ENCODE assay signal across 1 cellular context in the genomic region with DNA sequence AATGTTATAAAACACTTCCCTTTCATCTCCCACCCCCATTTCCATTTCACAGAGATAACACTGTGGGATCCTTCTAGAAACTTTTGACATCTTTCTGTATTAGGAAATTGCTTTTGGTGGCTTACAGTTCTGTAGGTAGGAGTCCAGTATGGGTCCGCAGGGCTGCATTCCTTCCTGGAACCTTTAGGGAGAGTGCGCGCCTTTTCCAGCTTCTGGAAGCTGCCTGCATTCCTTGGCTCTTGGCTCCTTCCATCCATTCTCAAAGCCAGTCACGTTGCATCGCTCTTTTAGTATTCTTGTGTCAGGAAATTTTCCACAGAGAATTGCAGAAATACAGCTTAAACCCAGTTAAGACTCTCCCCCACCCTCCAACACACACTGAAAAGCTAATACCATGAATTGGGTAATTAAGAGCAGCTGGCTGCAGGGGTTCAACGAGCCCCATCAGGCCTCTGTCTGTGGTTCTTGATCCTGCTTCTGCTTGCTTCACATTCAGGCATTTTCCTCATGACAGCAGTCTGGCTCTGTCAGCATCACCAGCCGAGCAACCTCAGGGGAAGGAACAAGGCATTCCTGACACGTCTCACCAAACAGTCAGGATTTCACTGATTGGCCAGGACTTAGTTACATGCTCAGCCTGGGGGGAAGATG.
A peak's percentile ranks its signal among the peaks of the same experiment; 100 is the strongest.
TF ChIP-seq lines count a peak whose summit lies in the region.

No MANE protein-coding gene starts in this region.

TF ChIP-seq in IMR-90, 13 proteins besides CTCF, POLR2A, EP300 and RAD21:
- TF ChIP-seq MXI1 (IDR thresholded peaks at IDR 0.05; ENCODE audit: borderline replicate concordance, low read depth, low read length) = no peak
- no peak for TF ChIP-seq CHD1 (IDR thresholded peaks at IDR 0.05; ENCODE audit: low read depth, low read length)
- TF ChIP-seq, protein P1, sequence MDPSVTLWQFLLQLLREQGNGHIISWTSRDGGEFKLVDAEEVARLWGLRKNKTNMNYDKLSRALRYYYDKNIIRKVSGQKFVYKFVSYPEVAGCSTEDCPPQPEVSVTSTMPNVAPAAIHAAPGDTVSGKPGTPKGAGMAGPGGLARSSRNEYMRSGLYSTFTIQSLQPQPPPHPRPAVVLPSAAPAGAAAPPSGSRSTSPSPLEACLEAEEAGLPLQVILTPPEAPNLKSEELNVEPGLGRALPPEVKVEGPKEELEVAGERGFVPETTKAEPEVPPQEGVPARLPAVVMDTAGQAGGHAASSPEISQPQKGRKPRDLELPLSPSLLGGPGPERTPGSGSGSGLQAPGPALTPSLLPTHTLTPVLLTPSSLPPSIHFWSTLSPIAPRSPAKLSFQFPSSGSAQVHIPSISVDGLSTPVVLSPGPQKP (IDR thresholded peaks at IDR 0.05; ENCODE audit: borderline replicate concordance, low read depth, low read length) = no peak
- TF ChIP-seq CEBPB (IDR thresholded peaks at IDR 0.05; ENCODE audit: low read depth, low read length) = peak; percentile 45; the same call in 1 of the 2 replicates
- TF ChIP-seq, protein P2, sequence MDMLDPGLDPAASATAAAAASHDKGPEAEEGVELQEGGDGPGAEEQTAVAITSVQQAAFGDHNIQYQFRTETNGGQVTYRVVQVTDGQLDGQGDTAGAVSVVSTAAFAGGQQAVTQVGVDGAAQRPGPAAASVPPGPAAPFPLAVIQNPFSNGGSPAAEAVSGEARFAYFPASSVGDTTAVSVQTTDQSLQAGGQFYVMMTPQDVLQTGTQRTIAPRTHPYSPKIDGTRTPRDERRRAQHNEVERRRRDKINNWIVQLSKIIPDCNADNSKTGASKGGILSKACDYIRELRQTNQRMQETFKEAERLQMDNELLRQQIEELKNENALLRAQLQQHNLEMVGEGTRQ (IDR thresholded peaks at IDR 0.05; ENCODE audit: low read depth, low read length) = no peak
- peak; percentile 5; the same call in 1 of the 2 replicates for TF ChIP-seq MAFK (IDR thresholded peaks at IDR 0.05; ENCODE audit: low read depth, low read length)
- TF ChIP-seq SMC3 (IDR thresholded peaks at IDR 0.05; ENCODE audit: low read depth, low read length) = no peak
